In genomic region chr2:238425505-238425978, GRCh38 we compare ENCODE assay signal across 8 cellular contexts. TPM values are rescaled to one million over a fixed set of nuclear protein-coding genes. Genes with fewer than 3 reads are reported as not detected.
A peak's percentile ranks its signal among the peaks of the same experiment; 100 is the strongest.
DNase-seq lines count a peak whose midpoint lies in the region; ATAC-seq and TF ChIP-seq lines count a peak whose summit lies in the region.

No MANE protein-coding gene starts in this region.

- peak overlapping the region; percentile 98; the same call in 1 of the 2 replicates for H3K9ac ChIP-seq in SK-N-SH
- peak overlapping the region; percentile 92; the same call in 1 of the 2 replicates for H3K9ac ChIP-seq in OCI-LY3 (ENCODE audit: low read length)
- H3K9ac ChIP-seq in skeletal muscle satellite cell (ENCODE audit: low read depth, low read length), result peak overlapping the region; percentile 100

- peaks cover 5% of the 10 kb centered on the region for H3F3A ChIP-seq in SK-N-SH (replicated peaks; ENCODE audit: insufficient read depth)

- TF ChIP-seq EP300 in SK-N-SH (IDR thresholded peaks at IDR 0.05; ENCODE audit: borderline replicate concordance in 1 of 2, low read depth in 1 of 2, low read length in 1 of 2), result no peak

- CTCF ChIA-PET in SK-N-SH (lab: Yijun Ruan, JAX), result no interaction called here

- no peak overlapping the region; the same call in 1 of the 2 replicates for H2AFZ ChIP-seq in SK-N-SH (ENCODE audit: low read depth)
- H2AFZ ChIP-seq in OCI-LY3 (ENCODE audit: low read depth, low read length), result no peak overlapping the region

- H3K27me3 ChIP-seq in SK-N-SH (ENCODE audit: insufficient read depth) (no peaks in the 10 kb centered on the region), OCI-LY3 (ENCODE audit: low read depth, low read length) (no peaks in the 10 kb centered on the region), skeletal muscle satellite cell (ENCODE audit: control insufficient read depth, insufficient read depth, low read length) (no peaks in the 10 kb centered on the region)

- DNase-seq in SK-N-SH (no peak), EL (no peak), NCI-H1436 treated with DMSO at 0.1 percent for 48 hours (lab: John Stamatoyannopoulos, UW) (no peak)

- POLR2A ChIA-PET in SK-N-SH (lab: Yijun Ruan, JAX), result no interaction called here

- H3K9me2 ChIP-seq in SK-N-SH, result no peaks in the 10 kb centered on the region

- H3K79me2 ChIP-seq in SK-N-SH (ENCODE audit: insufficient read depth) (peaks cover 45% of the 10 kb centered on the region), OCI-LY3 (ENCODE audit: low read length) (peaks cover 36% of the 10 kb centered on the region)

- TF ChIP-seq RAD21 in SK-N-SH (IDR thresholded peaks at IDR 0.05; ENCODE audit: low read length), result no peak

- peak overlapping the region; percentile 85 for H3K4me2 ChIP-seq in SK-N-SH
- H3K4me2 ChIP-seq in OCI-LY3 (ENCODE audit: low read length), result peak overlapping the region; percentile 98
- H3K4me2 ChIP-seq in skeletal muscle satellite cell (ENCODE audit: low read length), result peak overlapping the region; percentile 98

- H3K27ac ChIP-seq in SK-N-SH (ENCODE audit: low read depth in 2 of 2, low read length in 1 of 2), result peak overlapping the region; percentile 98 to 99; a peak in 3 of 4 replicates
- H3K27ac ChIP-seq in OCI-LY3 (ENCODE audit: low read length), result no peak overlapping the region

- ATAC-seq in SK-N-SH treated with all-trans-retinoic acid at 6 μM for 48 hours, result no peak
- ATAC-seq in esophagus mucosa, result peak; percentile 51
- no peak for ATAC-seq in GM21381 (IDR thresholded peaks at IDR 0.05; ENCODE audit: unreplicated experiment)

- 78% methylated on average over 14 of the region's 16 CpGs for WGBS in SK-N-SH (ENCODE audit: low lambda C conversion rate)

- H3K4me3 ChIP-seq in SK-N-SH (ENCODE audit: low read depth in 2 of 2, low read length in 1 of 2) (peak overlapping the region; percentile 92 to 98), OCI-LY3 (ENCODE audit: low read length) (peak overlapping the region; percentile 97), skeletal muscle satellite cell (ENCODE audit: low read length) (peak overlapping the region; percentile 98)

- H3K9me3 ChIP-seq in SK-N-SH, result peaks cover 3% of the 10 kb centered on the region; the same call in 1 of the 2 replicates
- H3K9me3 ChIP-seq in OCI-LY3 (ENCODE audit: insufficient read depth, low read length), result no peaks in the 10 kb centered on the region
- H3K9me3 ChIP-seq in skeletal muscle satellite cell (replicated peaks; ENCODE audit: low read length), result no peaks in the 10 kb centered on the region

- H3K4me1 ChIP-seq in SK-N-SH (ENCODE audit: control insufficient read depth in 1 of 2, insufficient read depth in 2 of 2, low read depth in 1 of 2, low read length in 1 of 2), result peaks cover 16 to 18% of the 10 kb centered on the region in 2 experiments; a peak in 3 of 4 replicates
- H3K4me1 ChIP-seq in OCI-LY3 (ENCODE audit: low read length), result peaks cover 9% of the 10 kb centered on the region; the same call in 1 of the 2 replicates
- H3K4me1 ChIP-seq in skeletal muscle satellite cell (ENCODE audit: control insufficient read depth, insufficient read depth, low read length), result peaks cover 38% of the 10 kb centered on the region

- no peaks in the 10 kb centered on the region for H4K20me1 ChIP-seq in SK-N-SH (ENCODE audit: insufficient read depth)
- H4K20me1 ChIP-seq in OCI-LY3 (ENCODE audit: insufficient read depth, low read length), result no peaks in the 10 kb centered on the region; the same call in 1 of the 2 replicates

- H3K36me3 ChIP-seq in SK-N-SH (replicated peaks in 1 of 2; ENCODE audit: control insufficient read depth in 1 of 2, insufficient read depth in 2 of 2, low read length in 1 of 2), result peaks cover 4 to 21% of the 10 kb centered on the region in 2 experiments
- peaks cover 5% of the 10 kb centered on the region for H3K36me3 ChIP-seq in OCI-LY3 (replicated peaks; ENCODE audit: low read depth, low read length)
- H3K36me3 ChIP-seq in skeletal muscle satellite cell (ENCODE audit: insufficient read depth, low read length), result peaks cover 16% of the 10 kb centered on the region

- TF ChIP-seq CTCF in SK-N-SH (IDR thresholded peaks at IDR 0.05) (no peak), OCI-LY3 (IDR thresholded peaks at IDR 0.05; ENCODE audit: low read depth, low read length) (no peak)

TF ChIP-seq in SK-N-SH, 30 proteins besides CTCF, POLR2A, EP300 and RAD21 (continues in another document):
- no peak for TF ChIP-seq MXI1 (IDR thresholded peaks at IDR 0.05; ENCODE audit: low read depth, low read length)
- TF ChIP-seq SMC3 (IDR thresholded peaks at IDR 0.05; ENCODE audit: low read depth, low read length), result no peak
- TF ChIP-seq, protein P1, sequence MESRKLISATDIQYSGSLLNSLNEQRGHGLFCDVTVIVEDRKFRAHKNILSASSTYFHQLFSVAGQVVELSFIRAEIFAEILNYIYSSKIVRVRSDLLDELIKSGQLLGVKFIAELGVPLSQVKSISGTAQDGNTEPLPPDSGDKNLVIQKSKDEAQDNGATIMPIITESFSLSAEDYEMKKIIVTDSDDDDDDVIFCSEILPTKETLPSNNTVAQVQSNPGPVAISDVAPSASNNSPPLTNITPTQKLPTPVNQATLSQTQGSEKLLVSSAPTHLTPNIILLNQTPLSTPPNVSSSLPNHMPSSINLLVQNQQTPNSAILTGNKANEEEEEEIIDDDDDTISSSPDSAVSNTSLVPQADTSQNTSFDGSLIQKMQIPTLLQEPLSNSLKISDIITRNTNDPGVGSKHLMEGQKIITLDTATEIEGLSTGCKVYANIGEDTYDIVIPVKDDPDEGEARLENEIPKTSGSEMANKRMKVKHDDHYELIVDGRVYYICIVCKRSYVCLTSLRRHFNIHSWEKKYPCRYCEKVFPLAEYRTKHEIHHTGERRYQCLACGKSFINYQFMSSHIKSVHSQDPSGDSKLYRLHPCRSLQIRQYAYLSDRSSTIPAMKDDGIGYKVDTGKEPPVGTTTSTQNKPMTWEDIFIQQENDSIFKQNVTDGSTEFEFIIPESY (IDR thresholded peaks at IDR 0.05; ENCODE audit: borderline replicate concordance, low read depth), result no peak
- no peak for TF ChIP-seq FOSL2 (IDR thresholded peaks at IDR 0.05; ENCODE audit: borderline replicate concordance, low read depth)
- TF ChIP-seq, protein P2, sequence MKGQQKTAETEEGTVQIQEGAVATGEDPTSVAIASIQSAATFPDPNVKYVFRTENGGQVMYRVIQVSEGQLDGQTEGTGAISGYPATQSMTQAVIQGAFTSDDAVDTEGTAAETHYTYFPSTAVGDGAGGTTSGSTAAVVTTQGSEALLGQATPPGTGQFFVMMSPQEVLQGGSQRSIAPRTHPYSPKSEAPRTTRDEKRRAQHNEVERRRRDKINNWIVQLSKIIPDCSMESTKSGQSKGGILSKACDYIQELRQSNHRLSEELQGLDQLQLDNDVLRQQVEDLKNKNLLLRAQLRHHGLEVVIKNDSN (IDR thresholded peaks at IDR 0.05; ENCODE audit: borderline replicate concordance, low read depth), result no peak
- TF ChIP-seq, protein P3, sequence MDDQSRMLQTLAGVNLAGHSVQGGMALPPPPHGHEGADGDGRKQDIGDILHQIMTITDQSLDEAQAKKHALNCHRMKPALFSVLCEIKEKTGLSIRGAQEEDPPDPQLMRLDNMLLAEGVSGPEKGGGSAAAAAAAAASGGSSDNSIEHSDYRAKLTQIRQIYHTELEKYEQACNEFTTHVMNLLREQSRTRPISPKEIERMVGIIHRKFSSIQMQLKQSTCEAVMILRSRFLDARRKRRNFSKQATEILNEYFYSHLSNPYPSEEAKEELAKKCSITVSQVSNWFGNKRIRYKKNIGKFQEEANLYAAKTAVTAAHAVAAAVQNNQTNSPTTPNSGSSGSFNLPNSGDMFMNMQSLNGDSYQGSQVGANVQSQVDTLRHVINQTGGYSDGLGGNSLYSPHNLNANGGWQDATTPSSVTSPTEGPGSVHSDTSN (IDR thresholded peaks at IDR 0.05), result no peak

TF ChIP-seq in SK-N-SH treated with all-trans-retinoic acid at 6 μM for 48 hours, 23 proteins besides CTCF, POLR2A, EP300 and RAD21 (continues in another document):
- TF ChIP-seq, protein P4, sequence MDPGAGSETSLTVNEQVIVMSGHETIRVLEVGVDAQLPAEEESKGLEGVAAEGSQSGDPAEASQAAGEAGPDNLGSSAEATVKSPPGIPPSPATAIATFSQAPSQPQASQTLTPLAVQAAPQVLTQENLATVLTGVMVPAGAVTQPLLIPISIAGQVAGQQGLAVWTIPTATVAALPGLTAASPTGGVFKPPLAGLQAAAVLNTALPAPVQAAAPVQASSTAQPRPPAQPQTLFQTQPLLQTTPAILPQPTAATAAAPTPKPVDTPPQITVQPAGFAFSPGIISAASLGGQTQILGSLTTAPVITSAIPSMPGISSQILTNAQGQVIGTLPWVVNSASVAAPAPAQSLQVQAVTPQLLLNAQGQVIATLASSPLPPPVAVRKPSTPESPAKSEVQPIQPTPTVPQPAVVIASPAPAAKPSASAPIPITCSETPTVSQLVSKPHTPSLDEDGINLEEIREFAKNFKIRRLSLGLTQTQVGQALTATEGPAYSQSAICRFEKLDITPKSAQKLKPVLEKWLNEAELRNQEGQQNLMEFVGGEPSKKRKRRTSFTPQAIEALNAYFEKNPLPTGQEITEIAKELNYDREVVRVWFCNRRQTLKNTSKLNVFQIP (CRISPR knock-in tag; IDR thresholded peaks at IDR 0.05; ENCODE audit: borderline replicate concordance, low read depth), result no peak
- TF ChIP-seq RARB (CRISPR knock-in tag; IDR thresholded peaks at IDR 0.05), result no peak
- no peak for TF ChIP-seq TCF4 (CRISPR knock-in tag; IDR thresholded peaks at IDR 0.05; ENCODE audit: borderline replicate concordance)
- TF ChIP-seq ISL1 (CRISPR knock-in tag; IDR thresholded peaks at IDR 0.05), result no peak
- TF ChIP-seq, protein P5, sequence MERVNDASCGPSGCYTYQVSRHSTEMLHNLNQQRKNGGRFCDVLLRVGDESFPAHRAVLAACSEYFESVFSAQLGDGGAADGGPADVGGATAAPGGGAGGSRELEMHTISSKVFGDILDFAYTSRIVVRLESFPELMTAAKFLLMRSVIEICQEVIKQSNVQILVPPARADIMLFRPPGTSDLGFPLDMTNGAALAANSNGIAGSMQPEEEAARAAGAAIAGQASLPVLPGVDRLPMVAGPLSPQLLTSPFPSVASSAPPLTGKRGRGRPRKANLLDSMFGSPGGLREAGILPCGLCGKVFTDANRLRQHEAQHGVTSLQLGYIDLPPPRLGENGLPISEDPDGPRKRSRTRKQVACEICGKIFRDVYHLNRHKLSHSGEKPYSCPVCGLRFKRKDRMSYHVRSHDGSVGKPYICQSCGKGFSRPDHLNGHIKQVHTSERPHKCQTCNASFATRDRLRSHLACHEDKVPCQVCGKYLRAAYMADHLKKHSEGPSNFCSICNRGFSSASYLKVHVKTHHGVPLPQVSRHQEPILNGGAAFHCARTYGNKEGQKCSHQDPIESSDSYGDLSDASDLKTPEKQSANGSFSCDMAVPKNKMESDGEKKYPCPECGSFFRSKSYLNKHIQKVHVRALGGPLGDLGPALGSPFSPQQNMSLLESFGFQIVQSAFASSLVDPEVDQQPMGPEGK (CRISPR knock-in tag; IDR thresholded peaks at IDR 0.05; ENCODE audit: borderline replicate concordance), result no peak

RNA-seq across cellular contexts. Expression of gene ASB1, which starts 1.2 kb away (rescaled TPM):
- polyA plus RNA-seq in SK-N-SH (2012; rRNA removed), result 33.3 and 33.6 TPM in 2 replicates
- polyA plus RNA-seq in SK-N-SH (2012; cell fraction: cytosol; rRNA removed), result 23.3 and 25.2 TPM in 2 replicates
- 80.7 and 86.5 TPM in 2 replicates for polyA plus RNA-seq in SK-N-SH (2012; cell fraction: nucleus; rRNA removed)
- total RNA-seq in esophagus mucosa, result 12.3 TPM
- total RNA-seq in skeletal muscle satellite cell (2012; rRNA removed), result 29.5 and 35.0 TPM in 2 replicates
